Comparison of ENCODE assay signal across 1 cellular context in the genomic region with DNA sequence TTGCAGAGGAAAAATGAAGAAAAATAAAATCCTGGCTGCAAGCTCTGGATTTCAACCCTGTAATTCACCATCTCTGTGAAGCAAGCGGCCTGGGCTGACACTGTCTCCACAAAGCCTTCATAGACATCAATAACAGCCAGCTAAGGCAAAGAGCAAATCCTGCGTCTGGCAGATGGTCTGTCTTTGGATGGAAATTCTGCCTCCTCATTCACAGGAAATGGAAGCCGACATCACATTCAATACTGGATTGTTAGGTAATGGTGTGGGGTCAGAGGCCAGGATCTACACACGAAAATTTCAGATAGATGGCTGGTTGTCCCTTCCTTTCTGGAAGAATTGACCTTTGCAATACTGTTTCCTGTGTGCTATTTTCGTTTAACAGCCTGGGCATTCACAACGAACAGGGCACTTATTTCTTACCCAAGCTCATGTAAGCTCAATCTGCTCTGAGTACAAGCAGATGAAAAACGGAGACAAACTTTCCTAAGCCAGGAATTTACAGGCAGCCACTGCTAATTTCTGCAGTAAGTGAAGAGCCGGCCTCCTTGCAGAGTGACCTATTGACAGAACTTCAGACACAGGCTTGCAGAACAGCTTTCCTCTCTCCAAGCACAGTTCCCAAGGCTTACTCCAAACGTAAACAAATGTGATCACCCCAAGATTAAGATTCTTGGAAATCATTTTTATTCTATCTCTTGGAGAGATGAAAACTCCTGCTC.
TF ChIP-seq lines count a peak whose summit lies in the region.

No MANE protein-coding gene starts in this region.

TF ChIP-seq in SK-N-SH, 30 proteins besides CTCF, POLR2A, EP300 and RAD21 (continued from another document):
- TF ChIP-seq FOXJ3 (CRISPR knock-in tag; IDR thresholded peaks at IDR 0.05) = no peak
- no peak for TF ChIP-seq USF1 (IDR thresholded peaks at IDR 0.05; ENCODE audit: borderline replicate concordance, low read depth)
- no peak for TF ChIP-seq GATA2 (CRISPR knock-in tag; IDR thresholded peaks at IDR 0.05)
- no peak for TF ChIP-seq MAX (IDR thresholded peaks at IDR 0.05; ENCODE audit: low read depth)
